In the genomic region with DNA sequence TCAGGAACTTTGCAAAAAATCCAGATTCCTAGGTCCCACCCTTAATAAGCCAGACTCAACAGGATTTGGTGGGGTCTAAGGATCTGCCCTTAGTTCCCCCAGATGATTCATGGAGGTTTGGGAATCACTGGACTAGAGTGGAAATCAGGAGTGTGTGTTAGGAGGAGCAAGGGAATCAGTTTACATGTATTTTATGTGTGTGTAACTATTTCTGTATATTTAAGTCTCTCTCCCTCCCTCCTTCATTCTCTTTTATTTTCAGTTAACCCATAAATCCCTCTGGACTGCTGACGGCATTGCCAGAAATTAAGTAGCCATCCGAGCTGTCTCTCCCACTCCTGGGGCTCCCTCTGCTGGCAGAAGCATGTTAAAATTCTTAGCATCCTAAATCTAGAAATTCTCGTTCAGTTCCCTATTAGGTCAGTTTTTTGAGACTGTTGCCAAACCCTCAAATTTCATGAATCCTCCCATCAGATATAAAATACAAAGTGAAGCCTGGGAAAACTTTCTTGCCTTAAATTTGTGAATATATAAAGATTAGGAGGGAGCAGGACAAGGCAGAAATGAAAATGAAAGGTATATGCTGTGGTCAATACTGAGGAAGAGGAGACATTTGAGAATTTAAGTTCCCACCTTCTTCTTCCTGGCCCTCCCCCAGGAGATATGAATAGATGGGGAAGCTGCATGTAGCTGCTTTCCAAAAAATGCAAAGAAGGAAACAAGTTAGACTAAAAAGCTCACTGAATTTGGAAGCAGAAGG, we compare ENCODE assay signal across 8 cellular contexts. TPM values are rescaled to one million over a fixed set of nuclear protein-coding genes. Genes with fewer than 3 reads are reported as not detected.
DNase-seq lines count a peak whose midpoint lies in the region; ATAC-seq, FAIRE-seq and TF ChIP-seq lines count a peak whose summit lies in the region.

No MANE protein-coding gene starts in this region.

- TF ChIP-seq CTCF in HL-60 (IDR thresholded peaks at IDR 0.05; ENCODE audit: insufficient read depth, low read length): peak; percentile 76
- TF ChIP-seq CTCF in endothelial cell of umbilical vein (IDR thresholded peaks at IDR 0.05; ENCODE audit: extremely low read depth in 1 of 2, insufficient read depth in 1 of 2, low read depth in 1 of 2, low read length in 2 of 2): peak; percentile 66 to 80
- TF ChIP-seq CTCF in mucosa of descending colon (IDR thresholded peaks at IDR 0.05): peak; percentile 70

- no peaks in the 10 kb centered on the region for H3K9me1 ChIP-seq in endothelial cell of umbilical vein (replicated peaks; ENCODE audit: control insufficient read depth, extremely low read depth, insufficient read depth, low read length)

- no peaks in the 10 kb centered on the region for H3K4me1 ChIP-seq in endothelial cell of umbilical vein (ENCODE audit: control insufficient read depth, extremely low read depth, insufficient read depth, low read length)
- H3K4me1 ChIP-seq in mucosa of descending colon (ENCODE audit: low read depth): no peaks in the 10 kb centered on the region

- intact Hi-C loops in endothelial cell of umbilical vein (cut with micrococcal nuclease) (loop anchor here (1.0 to 5.0 kb wide), 6 partner anchors 46 to 124 kb away; no protein-coding TSS in a partner anchor), mucosa of descending colon (cut with DNase I, micrococcal nuclease) (loop anchor here (5.0 kb wide), 2 partner anchors 91 to 116 kb away; no protein-coding TSS in a partner anchor)

- H2AFZ ChIP-seq in endothelial cell of umbilical vein (ENCODE audit: low read depth, low read length): peak overlapping the region; percentile 85

- peaks cover 2% of the 10 kb centered on the region for H3K27me3 ChIP-seq in HL-60 (ENCODE audit: insufficient read depth, poor library complexity, severe bottlenecking)
- H3K27me3 ChIP-seq in endothelial cell of umbilical vein (ENCODE audit: control insufficient read depth in 2 of 2, insufficient read depth in 2 of 2, low read length in 2 of 2): peaks cover 9 to 13% of the 10 kb centered on the region in 2 experiments

- no peaks in the 10 kb centered on the region for H3K36me3 ChIP-seq in endothelial cell of umbilical vein (ENCODE audit: control insufficient read depth in 2 of 2, extremely low read depth in 1 of 2, insufficient read depth in 2 of 2, low read length in 2 of 2)
- no peaks in the 10 kb centered on the region for H3K36me3 ChIP-seq in mucosa of descending colon (ENCODE audit: low read depth)

- POLR2A ChIA-PET in endothelial cell of umbilical vein (lab: Charles Lee): no interaction called here

- DNase-seq in GM18507 (ENCODE audit: extremely low spot score, insufficient read length, low read depth) (peak; percentile 46), HL-60 (ENCODE audit: low read depth in 1 of 2, low spot score in 1 of 2) (peak in 1 of 2 experiments; percentile 72), NOMO-1 (lab: John Stamatoyannopoulos, UW; ENCODE audit: unreplicated experiment in 2 of 2) (peak; percentile 40 to 73), endothelial cell of umbilical vein (ENCODE audit: low read depth, low spot score) (peak; percentile 79), mucosa of descending colon (peak in 2 of 3 donors; percentile 66 to 83)
- DNase-seq in activated CD8-positive, alpha-beta memory T cell treated with anti-CD3 and anti-CD28 coated beads for 48 hours (ENCODE audit: low read depth in 2 of 3, low spot score in 2 of 3): peak; percentile 23 to 56 (median 36)
- DNase-seq in stimulated activated CD8-positive, alpha-beta memory T cell treated with anti-CD3 and anti-CD28 coated beads, Interleukin-4, amount 100 ng/mL, for 24 hours (ENCODE audit: low read depth): peak; percentile 53

- dilution Hi-C loops in endothelial cell of umbilical vein (cut with MboI; ENCODE audit: extremely low pct_ligation_motif_present, low sequenced_read_pairs): loop anchor here (25.0 kb wide), 1 partner anchor 106 kb away; a partner anchor contains a TSS

- TF ChIP-seq POLR2A in endothelial cell of umbilical vein (IDR thresholded peaks at IDR 0.05; ENCODE audit: low read depth, low read length): no peak

- H4K20me1 ChIP-seq in endothelial cell of umbilical vein (replicated peaks; ENCODE audit: control insufficient read depth, extremely low read depth, insufficient read depth, low read length): no peaks in the 10 kb centered on the region

- BruUV-seq in endothelial cell of umbilical vein (replicated peaks; lab: Mats Ljungman, UMichigan): no TSS peak

- H3K9me3 ChIP-seq in endothelial cell of umbilical vein (replicated peaks; ENCODE audit: control insufficient read depth, insufficient read depth, low read length) (no peaks in the 10 kb centered on the region), mucosa of descending colon (no peaks in the 10 kb centered on the region)

- peak; percentile 85 for ATAC-seq in mucosa of descending colon

- H3K9ac ChIP-seq in endothelial cell of umbilical vein (replicated peaks; ENCODE audit: extremely low read depth, insufficient read depth, low read length): no peak overlapping the region

- no peak overlapping the region for H3K4me3 ChIP-seq in HL-60 (replicated peaks; ENCODE audit: insufficient read depth, low read length)
- no peak overlapping the region for H3K4me3 ChIP-seq in endothelial cell of umbilical vein (replicated peaks in 1 of 3; ENCODE audit: insufficient read depth in 1 of 3, low read depth in 1 of 3, low read length in 3 of 3)
- H3K4me3 ChIP-seq in mucosa of descending colon: no peak overlapping the region

- H3K79me2 ChIP-seq in endothelial cell of umbilical vein (ENCODE audit: control insufficient read depth, insufficient read depth, low read length): no peaks in the 10 kb centered on the region

- FAIRE-seq in A204.1 (lab: Jason Lieb, UNC) (peak; percentile 99), GM18507 (lab: Jason Lieb, UNC) (peak; percentile 85), endothelial cell of umbilical vein (lab: Jason Lieb, UNC) (peak; percentile 77)

- no peak overlapping the region for H3K27ac ChIP-seq in HL-60 (replicated peaks)
- H3K27ac ChIP-seq in endothelial cell of umbilical vein (ENCODE audit: insufficient read depth, low read depth, low read length): no peak overlapping the region

- H3K4me2 ChIP-seq in endothelial cell of umbilical vein (ENCODE audit: insufficient read depth, low read length): no peak overlapping the region

- CTCF ChIA-PET in endothelial cell of umbilical vein (lab: Charles Lee): interaction anchor here (0.8 to 7.1 kb wide), 24 partner anchors 18 to 126 kb away, joined by 3 to 70 read pairs (median 5); a partner anchor contains a TSS

TF ChIP-seq in endothelial cell of umbilical vein, 7 proteins besides CTCF, POLR2A, EP300 and RAD21:
- TF ChIP-seq MYC (IDR thresholded peaks at IDR 0.05; ENCODE audit: low read depth, low read length) (no peak), POLR2AphosphoS5 (IDR thresholded peaks at IDR 0.05; ENCODE audit: insufficient read depth, low read depth, low read length) (no peak), EZH2 (IDR thresholded peaks at IDR 0.05; ENCODE audit: borderline replicate concordance, low read depth, low read length, severe bottlenecking) (no peak), FOS (IDR thresholded peaks at IDR 0.05; ENCODE audit: borderline replicate concordance, insufficient read depth, low read length) (no peak), JUN (IDR thresholded peaks at IDR 0.05; ENCODE audit: borderline replicate concordance, insufficient read depth, insufficient read length, low read depth) (no peak), GATA2 (IDR thresholded peaks at IDR 0.05; ENCODE audit: insufficient read depth, insufficient read length, low read depth, low read length) (no peak)
- TF ChIP-seq, protein P1, sequence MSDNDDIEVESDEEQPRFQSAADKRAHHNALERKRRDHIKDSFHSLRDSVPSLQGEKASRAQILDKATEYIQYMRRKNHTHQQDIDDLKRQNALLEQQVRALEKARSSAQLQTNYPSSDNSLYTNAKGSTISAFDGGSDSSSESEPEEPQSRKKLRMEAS (IDR thresholded peaks at IDR 0.05; ENCODE audit: insufficient read depth, insufficient read length): no peak

RNA-seq across cellular contexts. Expression of a gene that starts 11.7 kb away (rescaled TPM):
- total RNA-seq in endothelial cell of umbilical vein: not detected in 2 replicates
- not detected in 2 replicates for polyA plus RNA-seq in endothelial cell of umbilical vein
- polyA plus RNA-seq in endothelial cell of umbilical vein (2011; cell fraction: cytosol; rRNA removed): not detected in 2 replicates
- not detected in 2 replicates for polyA plus RNA-seq in endothelial cell of umbilical vein (2011; cell fraction: nucleus; rRNA removed)
- 0.13 TPM in 1 of 2 replicates, not detected in the other for polyA plus RNA-seq in endothelial cell of umbilical vein (2012)
- polyA minus RNA-seq in endothelial cell of umbilical vein: not detected in 2 replicates
- polyA minus RNA-seq in endothelial cell of umbilical vein (2011; cell fraction: cytosol; rRNA and poly(A)+ RNA removed): not detected
- not detected in 2 replicates for polyA minus RNA-seq in endothelial cell of umbilical vein (2011; cell fraction: nucleus; rRNA and poly(A)+ RNA removed)
- 1 to 10 TPM in 2 of 3 donors, not detected in 1; 2.8 to 5.7 TPM for total RNA-seq in mucosa of descending colon

RNA-seq across cellular contexts. Expression of a gene that starts 17.7 kb away (rescaled TPM):
- total RNA-seq in endothelial cell of umbilical vein (1.9 TPM in 1 of 2 replicates, not detected in the other), mucosa of descending colon (10 to 100 TPM in 1 of 3 donors, 1 to 10 TPM in 2; 5.8 to 13.5 (median 9.0) TPM)
- 0.22 and 0.91 TPM in 2 replicates for polyA plus RNA-seq in endothelial cell of umbilical vein
- polyA plus RNA-seq in endothelial cell of umbilical vein (2011; cell fraction: cytosol; rRNA removed): 1.5 and 1.8 TPM in 2 replicates
- 0.35 and 0.93 TPM in 2 replicates for polyA plus RNA-seq in endothelial cell of umbilical vein (2011; cell fraction: nucleus; rRNA removed)
- 5.7 and 21.7 TPM in 2 replicates for polyA plus RNA-seq in endothelial cell of umbilical vein (2012)
- polyA minus RNA-seq in endothelial cell of umbilical vein: not detected in 2 replicates
- polyA minus RNA-seq in endothelial cell of umbilical vein (2011; cell fraction: cytosol; rRNA and poly(A)+ RNA removed): not detected
- 0.53 TPM in 1 of 2 replicates, not detected in the other for polyA minus RNA-seq in endothelial cell of umbilical vein (2011; cell fraction: nucleus; rRNA and poly(A)+ RNA removed)

RNA-seq across cellular contexts. Expression of a gene that starts 40.7 kb away (rescaled TPM):
- total RNA-seq in endothelial cell of umbilical vein: 0.72 and 3.1 TPM in 2 replicates
- polyA plus RNA-seq in endothelial cell of umbilical vein: 1.3 and 2.6 TPM in 2 replicates
- 2.2 and 2.7 TPM in 2 replicates for polyA plus RNA-seq in endothelial cell of umbilical vein (2011; cell fraction: cytosol; rRNA removed)
- polyA plus RNA-seq in endothelial cell of umbilical vein (2011; cell fraction: nucleus; rRNA removed): 4.4 and 7.0 TPM in 2 replicates
- polyA plus RNA-seq in endothelial cell of umbilical vein (2012): 6.0 and 9.7 TPM in 2 replicates
- polyA minus RNA-seq in endothelial cell of umbilical vein: 2.5 and 2.7 TPM in 2 replicates
- polyA minus RNA-seq in endothelial cell of umbilical vein (2011; cell fraction: cytosol; rRNA and poly(A)+ RNA removed): 52.4 TPM
- 2.8 and 3.2 TPM in 2 replicates for polyA minus RNA-seq in endothelial cell of umbilical vein (2011; cell fraction: nucleus; rRNA and poly(A)+ RNA removed)
- 100 to 1,000 TPM in 1 of 3 donors, 10 to 100 TPM in 2; 40.3 to 142 (median 62.1) TPM for total RNA-seq in mucosa of descending colon
